Comparison of ENCODE assay signal across 8 cellular contexts in the genomic region with DNA sequence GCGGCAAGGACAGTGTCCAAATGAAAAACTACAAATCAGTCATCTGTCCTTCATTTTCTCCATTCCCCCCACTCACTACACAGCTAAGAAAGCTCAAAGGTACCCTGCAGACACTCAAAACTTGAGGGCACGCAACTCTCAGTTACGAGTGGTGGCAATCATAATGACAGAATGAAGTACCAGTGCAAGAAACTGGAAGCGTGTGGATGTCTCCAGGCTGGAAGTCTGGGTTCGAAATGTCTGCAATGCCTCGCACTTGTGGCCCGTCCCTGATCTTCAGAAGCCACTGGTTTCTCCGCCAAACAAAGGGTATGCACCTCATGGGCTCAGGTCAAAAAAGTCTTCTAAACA. TPM values are rescaled to one million over a fixed set of nuclear protein-coding genes. Genes with fewer than 3 reads are reported as not detected.
DNase-seq lines count a peak whose midpoint lies in the region; ATAC-seq and TF ChIP-seq lines count a peak whose summit lies in the region.

No MANE protein-coding gene starts in this region.

- no CpG with 5 or more reads among the region's 8 CpGs for WGBS in neuronal stem cell (ENCODE audit: extremely low coverage in 2 of 2, insufficient read length in 2 of 2, insufficient replicate concordance in 1 of 2), 2 donors

- intact Hi-C loops in CD4-positive, alpha-beta memory T cell (cut with micrococcal nuclease) = loop anchor here (1.0 kb wide), 4 partner anchors 21 to 95 kb away; a partner anchor contains a TSS

- H3K9ac ChIP-seq in neuronal stem cell (ENCODE audit: low read depth, low read length, poor library complexity) = peak overlapping the region; percentile 88

- POLR2A ChIA-PET in CD4-positive, alpha-beta memory T cell (lab: Charles Lee; ENCODE audit: partially characterized antibody) = interaction anchor here (1.3 to 2.9 kb wide), 5 partner anchors 22 to 144 kb away, joined by 3 to 19 read pairs (median 6); a partner anchor contains a TSS

- no peaks in the 10 kb centered on the region for H3K9me3 Mint-ChIP-seq in CD4-positive, alpha-beta memory T cell
- no peaks in the 10 kb centered on the region for H3K9me3 Mint-ChIP-seq in effector memory CD8-positive, alpha-beta T cell

- peak overlapping the region; percentile 2 for H2BK5ac ChIP-seq in neuronal stem cell (ENCODE audit: low read length)

- H2AFZ ChIP-seq in neuronal stem cell (ENCODE audit: low read length) = peak overlapping the region; percentile 92

- peak overlapping the region; percentile 89 to 95 (median 92) for H3K4me3 Mint-ChIP-seq in CD4-positive, alpha-beta memory T cell
- peak overlapping the region; percentile 88 to 90 for H3K4me3 Mint-ChIP-seq in effector memory CD8-positive, alpha-beta T cell

- no peaks in the 10 kb centered on the region for H3K9me3 ChIP-seq in CD4-positive, alpha-beta memory T cell (ENCODE audit: control insufficient read depth in 1 of 2, low read length in 2 of 2)
- H3K9me3 ChIP-seq in neuronal stem cell (replicated peaks in 1 of 2; ENCODE audit: control insufficient read depth in 2 of 2, insufficient read depth in 1 of 2, low read depth in 1 of 2, low read length in 2 of 2) = no peaks in the 10 kb centered on the region

- H2BK12ac ChIP-seq in neuronal stem cell (ENCODE audit: low read length) = no peak overlapping the region

- no peak overlapping the region for H3K14ac ChIP-seq in neuronal stem cell (ENCODE audit: low read length)

- H3K36me3 ChIP-seq in CD4-positive, alpha-beta memory T cell (ENCODE audit: insufficient read depth, low read length) = no peaks in the 10 kb centered on the region
- H3K36me3 ChIP-seq in neuronal stem cell (replicated peaks in 1 of 2; ENCODE audit: control insufficient read depth in 2 of 2, insufficient read depth in 2 of 2, low read length in 2 of 2) = peaks cover 8 to 32% of the 10 kb centered on the region in 2 donors

- H3K27me3 ChIP-seq in CD4-positive, alpha-beta memory T cell (ENCODE audit: insufficient read depth, low read length) = no peaks in the 10 kb centered on the region
- no peaks in the 10 kb centered on the region for H3K27me3 ChIP-seq in neuronal stem cell (ENCODE audit: control insufficient read depth in 3 of 3, insufficient read depth in 3 of 3, low read depth in 1 of 3, low read length in 3 of 3)

- H2AK5ac ChIP-seq in neuronal stem cell (ENCODE audit: low read depth, low read length) = no peak overlapping the region

- H3K18ac ChIP-seq in neuronal stem cell (ENCODE audit: low read length) = no peak overlapping the region

- no peak overlapping the region for H3K4ac ChIP-seq in neuronal stem cell (ENCODE audit: low read length)

- H3K27ac Mint-ChIP-seq in CD4-positive, alpha-beta memory T cell = peak overlapping the region; percentile 90 to 97 (median 96)
- H3K27ac Mint-ChIP-seq in effector memory CD8-positive, alpha-beta T cell = peak overlapping the region; percentile 95 to 96

- H4K8ac ChIP-seq in neuronal stem cell (ENCODE audit: low read depth, low read length) = no peak overlapping the region

- H2BK15ac ChIP-seq in neuronal stem cell (ENCODE audit: low read length) = no peak overlapping the region

- peak overlapping the region; percentile 82 for H3K4me2 ChIP-seq in neuronal stem cell (ENCODE audit: insufficient read depth, low read length, poor library complexity, severe bottlenecking)

- H3K4me1 Mint-ChIP-seq in CD4-positive, alpha-beta memory T cell = peaks cover 5 to 21% (median 14%) of the 10 kb centered on the region in 4 donors
- H3K4me1 Mint-ChIP-seq in effector memory CD8-positive, alpha-beta T cell (ENCODE audit: low read depth in 2 of 2) = peaks cover 5 to 11% of the 10 kb centered on the region in 2 donors

- H3K79me1 ChIP-seq in neuronal stem cell (ENCODE audit: low read depth, low read length) = no peaks in the 10 kb centered on the region

- peak overlapping the region; percentile 68 for H3K27ac ChIP-seq in CD4-positive, alpha-beta memory T cell (ENCODE audit: low read depth, low read length)
- peak overlapping the region; percentile 62 for H3K27ac ChIP-seq in neuronal stem cell (replicated peaks; ENCODE audit: low read length)

- H3K27me3 Mint-ChIP-seq in CD4-positive, alpha-beta memory T cell = no peaks in the 10 kb centered on the region
- H3K27me3 Mint-ChIP-seq in effector memory CD8-positive, alpha-beta T cell = no peaks in the 10 kb centered on the region

- H2BK120ac ChIP-seq in neuronal stem cell (ENCODE audit: low read depth, low read length) = no peak overlapping the region

- H3K23ac ChIP-seq in neuronal stem cell (ENCODE audit: low read depth, low read length, poor library complexity) = no peak overlapping the region

- peak overlapping the region; percentile 78 for H3K4me3 ChIP-seq in CD4-positive, alpha-beta memory T cell (ENCODE audit: low read length in 2 of 2)
- H3K4me3 ChIP-seq in LNCaP clone FGC (ENCODE audit: low read depth, low read length) (peak overlapping the region; percentile 97), neuronal stem cell (ENCODE audit: low read length in 2 of 2) (peak overlapping the region; percentile 82 to 87)

- peaks cover 0 to 5% of the 10 kb centered on the region in 2 donors for H3K36me3 Mint-ChIP-seq in CD4-positive, alpha-beta memory T cell
- peaks cover 4% of the 10 kb centered on the region for H3K36me3 Mint-ChIP-seq in effector memory CD8-positive, alpha-beta T cell (ENCODE audit: insufficient read depth)

- CTCF ChIA-PET in CD4-positive, alpha-beta memory T cell (lab: Charles Lee; ENCODE audit: partially characterized antibody) = interaction anchor here (0.8 to 2.3 kb wide), 4 partner anchors 12 to 146 kb away, joined by 3 to 6 read pairs (median 4); a partner anchor contains a TSS

- no peak for ATAC-seq in effector memory CD8-positive, alpha-beta T cell (replicated peaks)

- no peak overlapping the region for H4K91ac ChIP-seq in neuronal stem cell (ENCODE audit: low read depth, low read length, poor library complexity)

- TF ChIP-seq CTCF in LNCaP clone FGC (IDR thresholded peaks at IDR 0.05; ENCODE audit: control insufficient read depth, extremely low read depth, insufficient read depth) = no peak

- DNase-seq in CD4-positive, alpha-beta memory T cell = no peak
- DNase-seq in LNCaP clone FGC (ENCODE audit: low read depth) (no peak), neuronal stem cell (ENCODE audit: low spot score) (no peak), NCI-H1436 treated with DMSO at 0.1 percent for 48 hours (lab: John Stamatoyannopoulos, UW) (no peak), nucleus accumbens (lab: John Stamatoyannopoulos, UW) (no peak), DMS 273 treated with DMSO at 0.1 percent for 48 hours (lab: John Stamatoyannopoulos, UW) (no peak), NCI-H524 (lab: John Stamatoyannopoulos, UW) (no peak)
- DNase-seq in effector memory CD8-positive, alpha-beta T cell = no peak

- H3K4me1 ChIP-seq in CD4-positive, alpha-beta memory T cell (ENCODE audit: insufficient read depth, low read length) = peaks cover 13% of the 10 kb centered on the region
- H3K4me1 ChIP-seq in neuronal stem cell (ENCODE audit: control insufficient read depth in 2 of 2, insufficient read depth in 1 of 2, low read depth in 1 of 2, low read length in 2 of 2) = peaks cover 0 to 3% of the 10 kb centered on the region in 2 donors

RNA-seq across cellular contexts. Expression of a gene that starts 0.6 kb away (rescaled TPM):
- 1 to 10 TPM; 6.1 to 6.9 TPM for total RNA-seq in CD4-positive, alpha-beta memory T cell
- polyA plus RNA-seq in CD4-positive, alpha-beta memory T cell = 1 to 10 TPM; 6.3 to 8.3 TPM
- 126 TPM for polyA plus RNA-seq in neuronal stem cell (2013, experiment 1 of 2)
- polyA plus RNA-seq in neuronal stem cell (2013, experiment 2 of 2) = 128 TPM

RNA-seq across cellular contexts. Expression of a gene that starts 21.8 kb away (rescaled TPM):
- 1 to 10 TPM; 2.9 to 3.4 TPM for total RNA-seq in CD4-positive, alpha-beta memory T cell
- 1 to 10 TPM; 3.6 to 5.1 TPM for polyA plus RNA-seq in CD4-positive, alpha-beta memory T cell
- 274 TPM for polyA plus RNA-seq in neuronal stem cell (2013, experiment 1 of 2)
- 269 TPM for polyA plus RNA-seq in neuronal stem cell (2013, experiment 2 of 2)

RNA-seq across cellular contexts. Expression of a gene that starts 45.9 kb away (rescaled TPM):
- total RNA-seq in CD4-positive, alpha-beta memory T cell = 10 to 100 TPM; 16.5 to 20.2 TPM
- polyA plus RNA-seq in CD4-positive, alpha-beta memory T cell = 10 to 100 TPM; 25.0 to 34.4 TPM
- 45.7 TPM for polyA plus RNA-seq in neuronal stem cell (2013, experiment 1 of 2)
- 50.5 TPM for polyA plus RNA-seq in neuronal stem cell (2013, experiment 2 of 2)
